9 cellular contexts compared by ENCODE assay signal in genomic region chr5:140357731-140358093, GRCh38. TPM values are rescaled to one million over a fixed set of nuclear protein-coding genes. Genes with fewer than 3 reads are reported as not detected.
DNase-seq lines count a peak whose midpoint lies in the region; ATAC-seq, FAIRE-seq and TF ChIP-seq lines count a peak whose summit lies in the region.
"Had no signal": no experiment of that assay in that cellular context is flagged by ENCODE, and none has a peak within 500 bp of the region (broad histone marks: within the 10 kb centered on the region; RNA-seq: fewer than 3 reads in every experiment).

No MANE protein-coding gene starts in this region.

- CTCF ChIA-PET in BJ (lab: Yijun Ruan, JAX), result interaction anchor here (1.0 to 11.3 kb wide), 3 partner anchors 11 to 116 kb away, joined by 4 to 230 read pairs (median 28); partner anchors contain the start of gene HBEGF

- peak; percentile 41 for DNase-seq in BJ (ENCODE audit: low read depth)
- peak; percentile 78 for DNase-seq in GM19239 (ENCODE audit: insufficient read length, low spot score)
- peak; percentile 85 for DNase-seq in NCI-H345 treated with DMSO at 0.1 percent for 48 hours (lab: John Stamatoyannopoulos, UW; ENCODE audit: unreplicated experiment)
- peak; percentile 60 for DNase-seq in activated CD4-positive, alpha-beta T cell treated with anti-CD3 and anti-CD28 coated beads for 1 hour
- DNase-seq in cerebellar cortex (ENCODE audit: low spot score), result peak; percentile 94
- peak; percentile 81 to 92 for DNase-seq in left lung
- DNase-seq in stimulated activated CD4-positive, alpha-beta T cell treated with anti-CD3 and anti-CD28 coated beads, Interleukin-4, amount 100 ng/mL, for 24 hours, result peak; percentile 77

- H3K4me3 ChIP-seq in BJ (ENCODE audit: low read depth, low read length) (no peak overlapping the region), left lung (no peak overlapping the region)

- intact Hi-C loops in left lung (cut with DNase I), result no loop called here

- H3K27ac ChIP-seq in left lung, result no peak overlapping the region

- H3K27me3 ChIP-seq in BJ (ENCODE audit: control insufficient read depth, insufficient read depth, low read length) (no peaks in the 10 kb centered on the region), left lung (no peaks in the 10 kb centered on the region)

- H3K9me3 ChIP-seq in left lung, result no peaks in the 10 kb centered on the region

- peaks cover 5 to 13% of the 10 kb centered on the region in 2 donors for H3K4me1 ChIP-seq in left lung

- FAIRE-seq in GM19239 (lab: Jason Lieb, UNC), result peak; percentile 85

- no peaks in the 10 kb centered on the region for H3K36me3 ChIP-seq in BJ (ENCODE audit: control insufficient read depth, insufficient read depth, low read length)
- no peaks in the 10 kb centered on the region for H3K36me3 ChIP-seq in left lung

- ATAC-seq in HG03354 (IDR thresholded peaks at IDR 0.05; ENCODE audit: poor library complexity, severe bottlenecking, unreplicated experiment), result peak; percentile 96
- ATAC-seq in left lung, result peak; percentile 98

- TF ChIP-seq CTCF in BJ (IDR thresholded peaks at IDR 0.05; ENCODE audit: insufficient read depth, low read depth, low read length) (peak; percentile 95), left lung (IDR thresholded peaks at IDR 0.05) (peak; percentile 85 to 86)

- POLR2A ChIA-PET in BJ (lab: Charles Lee), result no interaction called here

RNA-seq across cellular contexts. Expression of gene SLC4A9, which starts 2.3 kb away (rescaled TPM):
- not detected in 2 replicates for polyA plus RNA-seq in BJ (2011; rRNA removed)
- not detected in 2 replicates for polyA minus RNA-seq in BJ (2011; rRNA and poly(A)+ RNA removed)
- total RNA-seq in left lung, result not detected
- total RNA-seq: T-helper 2 cell treated with Interferon-gamma antibody and Interleukin-4, amounts not matched to agents 100 ng/mL and 5 ng/mL, for 36 hours had no signal

RNA-seq across cellular contexts. Expression of gene HBEGF, which starts 11.3 kb away (rescaled TPM):
- 2.4 and 3.1 TPM in 2 replicates for polyA plus RNA-seq in BJ (2011; rRNA removed)
- 0.31 and 0.81 TPM in 2 replicates for polyA minus RNA-seq in BJ (2011; rRNA and poly(A)+ RNA removed)
- total RNA-seq in left lung, result 10 to 100 TPM; 18.1 to 33.8 TPM

RNA-seq across cellular contexts. Expression of gene ANKHD1, which starts 43.9 kb away (rescaled TPM):
- 28.0 and 37.4 TPM in 2 replicates for polyA plus RNA-seq in BJ (2011; rRNA removed)
- polyA minus RNA-seq in BJ (2011; rRNA and poly(A)+ RNA removed), result 34.5 and 49.9 TPM in 2 replicates
- 100 to 1,000 TPM; 104 to 136 TPM for total RNA-seq in left lung

RNA-seq across cellular contexts. Expression of gene PFDN1, which starts 54.8 kb away (rescaled TPM):
- polyA plus RNA-seq in BJ (2011; rRNA removed), result 97.7 and 114 TPM in 2 replicates
- 44.6 and 66.8 TPM in 2 replicates for polyA minus RNA-seq in BJ (2011; rRNA and poly(A)+ RNA removed)
- total RNA-seq in left lung, result 10 to 100 TPM; 45.7 to 55.5 TPM

Comparison
In these comparisons a context has a peak if more than half of its experiments do, and no peak if none do; other contexts are left out.
1. DNase-seq: peak in every context shown above with its lines; median percentile 94 in cerebellar cortex; 86 in left lung; 85 in NCI-H345 treated with DMSO at 0.1 percent for 48 hours; 78 in GM19239; 77 in stimulated activated CD4-positive, alpha-beta T cell treated with anti-CD3 and anti-CD28 coated beads, Interleukin-4, amount 100 ng/mL, for 24 hours; 60 in activated CD4-positive, alpha-beta T cell treated with anti-CD3 and anti-CD28 coated beads for 1 hour; 41 in BJ.